33 cellular contexts compared by ENCODE assay signal in genomic region chr17:18016426-18016825, GRCh38. TPM values are rescaled to one million over a fixed set of nuclear protein-coding genes. Genes with fewer than 3 reads are reported as not detected.
"Had no signal": no experiment of that assay in that cellular context is flagged by ENCODE, and none has a peak within 500 bp of the region (broad histone marks: within the 10 kb centered on the region; RNA-seq: fewer than 3 reads in every experiment).

No MANE protein-coding gene starts in this region.

- H3K4me1 Mint-ChIP-seq: activated T-helper 17 cell treated with anti-CD3 and anti-CD28 coated beads, Interleukin-2, amount 50 U/mL, for 72 hours had no signal

- ATAC-seq: activated CD8-positive, alpha-beta T cell treated with anti-CD3 and anti-CD28 coated beads for 36 hours; activated T-cell treated with anti-CD3 and anti-CD28 coated beads, Interleukin-2, amount 50 U/mL, for 72 hours; activated T-helper 17 cell treated with anti-CD3 and anti-CD28 coated beads, Interleukin-2, amount 50 U/mL, for 72 hours; PC-3 had no signal

- H3K36me3 ChIP-seq: breast epithelium, WERI-Rb-1 had no signal

- H3K27me3 ChIP-seq: ascending aorta, breast epithelium, Peyer's patch had no signal

- H3K4me1 ChIP-seq: ascending aorta, Peyer's patch had no signal

- H3K9me3 Mint-ChIP-seq: activated CD4-positive, alpha-beta T cell treated with anti-CD3 and anti-CD28 coated beads, Interleukin-2, amount 10 ng/mL, durations not matched to agents 24 days and 14 days; activated CD8-positive, alpha-beta T cell treated with anti-CD3 and anti-CD28 coated beads for 36 hours; activated naive CD8-positive, alpha-beta T cell treated with anti-CD3 and anti-CD28 coated beads for 36 hours; activated T-cell treated with anti-CD3 and anti-CD28 coated beads, Interleukin-2, amount 50 U/mL, for 72 hours; activated T-helper 17 cell treated with anti-CD3 and anti-CD28 coated beads, Interleukin-2, amount 50 U/mL, for 72 hours had no signal

- H3K4me3 ChIP-seq: ascending aorta, breast epithelium, Peyer's patch, SK-N-MC had no signal

- H3K9ac ChIP-seq: KMS-11 had no signal

- H3K4me3 Mint-ChIP-seq: activated CD4-positive, alpha-beta T cell treated with anti-CD3 and anti-CD28 coated beads, Interleukin-2, amount 10 ng/mL, durations not matched to agents 24 days and 14 days; activated CD8-positive, alpha-beta T cell treated with anti-CD3 and anti-CD28 coated beads for 36 hours; activated naive CD8-positive, alpha-beta T cell treated with anti-CD3 and anti-CD28 coated beads for 36 hours; activated T-cell treated with anti-CD3 and anti-CD28 coated beads, Interleukin-2, amount 50 U/mL, for 72 hours; activated T-helper 17 cell treated with anti-CD3 and anti-CD28 coated beads, Interleukin-2, amount 50 U/mL, for 72 hours had no signal

- DNase-seq: activated CD4-positive, alpha-beta T cell treated with anti-CD3 and anti-CD28 coated beads for 1 hour; activated CD4-positive, alpha-beta T cell treated with anti-CD3 and anti-CD28 coated beads, Interleukin-2, amount 10 ng/mL, durations not matched to agents 24 days and 14 days; activated CD4-positive, alpha-beta T cell treated with anti-CD3 and anti-CD28 coated beads, Interleukin-2, amount 50 U/mL, for 4 hours; activated CD4-positive, CD25-positive, alpha-beta regulatory T cell; activated CD8-positive, alpha-beta T cell treated with anti-CD3 and anti-CD28 coated beads for 36 hours; activated effector memory CD4-positive, alpha-beta T cell treated with anti-CD3 and anti-CD28 coated beads, Interleukin-2, amount 50 U/mL, for 16 hours; activated naive CD4-positive, alpha-beta T cell; activated naive CD4-positive, alpha-beta T cell treated with anti-CD3 and anti-CD28 coated beads, Interleukin-2, amount 50 U/mL, for 16 hours; activated naive CD8-positive, alpha-beta T cell treated with anti-CD3 and anti-CD28 coated beads for 36 hours; activated T-cell treated with anti-CD3 and anti-CD28 coated beads, Interleukin-2, amount 50 U/mL, for 1 hour; activated T-cell treated with anti-CD3 and anti-CD28 coated beads, Interleukin-2, amount 50 U/mL, for 72 hours; amniotic stem cell; MM.1S; MV-4-11; NCI-H187; NCI-H2029 treated with DMSO at 0.1 percent for 48 hours; NCI-H2107; NCI-H510A; NCI-H526; NCI-H748 treated with DMSO at 0.1 percent for 48 hours; NK-92 treated with Interleukin-12 subunit alpha and Interleukin-12 subunit beta, amount 100 ng/mL, for 24 hours; PC-3; Peyer's patch; RPMI8226; T1000; WERI-Rb-1 had no signal

- H3K27ac ChIP-seq: ascending aorta, breast epithelium, KMS-11, Peyer's patch, SK-N-MC, WERI-Rb-1 had no signal

- H3K27ac Mint-ChIP-seq: activated CD4-positive, alpha-beta T cell treated with anti-CD3 and anti-CD28 coated beads, Interleukin-2, amount 10 ng/mL, durations not matched to agents 24 days and 14 days; activated CD8-positive, alpha-beta T cell treated with anti-CD3 and anti-CD28 coated beads for 36 hours; activated naive CD8-positive, alpha-beta T cell treated with anti-CD3 and anti-CD28 coated beads for 36 hours; activated T-cell treated with anti-CD3 and anti-CD28 coated beads, Interleukin-2, amount 50 U/mL, for 72 hours; activated T-helper 17 cell treated with anti-CD3 and anti-CD28 coated beads, Interleukin-2, amount 50 U/mL, for 72 hours had no signal

- H3K27me3 Mint-ChIP-seq: activated CD4-positive, alpha-beta T cell treated with anti-CD3 and anti-CD28 coated beads, Interleukin-2, amount 10 ng/mL, durations not matched to agents 24 days and 14 days; activated CD8-positive, alpha-beta T cell treated with anti-CD3 and anti-CD28 coated beads for 36 hours; activated naive CD8-positive, alpha-beta T cell treated with anti-CD3 and anti-CD28 coated beads for 36 hours; activated T-helper 17 cell treated with anti-CD3 and anti-CD28 coated beads, Interleukin-2, amount 50 U/mL, for 72 hours had no signal

- H3K9me3 ChIP-seq: ascending aorta, breast epithelium, Peyer's patch had no signal

- H3K4me2 ChIP-seq: KMS-11 had no signal

RNA-seq across cellular contexts. Expression of gene DRC3, which starts 43.8 kb away (rescaled TPM):
- total RNA-seq: T-helper 1 cell treated with Interleukin-12 subunit alpha and Interleukin-12 subunit beta and Interleukin-4 antibody, amounts not matched to agents 30 ng/mL and 1 ng/mL, for 36 hours; T-helper 2 cell treated with Interferon-gamma antibody and Interleukin-4, amounts not matched to agents 100 ng/mL and 5 ng/mL, for 36 hours had no signal
